8 cellular contexts compared by ENCODE assay signal in genomic region chr6:3229566-3230274, GRCh38. TPM values are rescaled to one million over a fixed set of nuclear protein-coding genes. Genes with fewer than 3 reads are reported as not detected.
DNase-seq lines count a peak whose midpoint lies in the region; ATAC-seq and TF ChIP-seq lines count a peak whose summit lies in the region.

No MANE protein-coding gene starts in this region.

- H3K9me3 Mint-ChIP-seq in CD4-positive, CD25-positive, alpha-beta regulatory T cell = peaks cover 0 to 4% (median 0%) of the 10 kb centered on the region in 7 donors
- H3K9me3 Mint-ChIP-seq in IgD-negative memory B cell = no peaks in the 10 kb centered on the region

- H3K4me1 Mint-ChIP-seq in CD4-positive, CD25-positive, alpha-beta regulatory T cell = peaks cover 10 to 58% (median 31%) of the 10 kb centered on the region in 4 donors
- peaks cover 21 to 31% (median 22%) of the 10 kb centered on the region in 3 donors for H3K4me1 Mint-ChIP-seq in IgD-negative memory B cell

- H3K4me3 Mint-ChIP-seq in CD4-positive, CD25-positive, alpha-beta regulatory T cell = peak overlapping the region; percentile 52 to 80 (median 71)
- H3K4me3 Mint-ChIP-seq in IgD-negative memory B cell = peak overlapping the region; percentile 70 to 90 (median 82)

- H3K27me3 Mint-ChIP-seq in CD4-positive, CD25-positive, alpha-beta regulatory T cell = peaks cover 84% of the 10 kb centered on the region
- peaks cover 65% of the 10 kb centered on the region for H3K27me3 Mint-ChIP-seq in IgD-negative memory B cell

- ATAC-seq in CD4-positive, CD25-positive, alpha-beta regulatory T cell (ENCODE audit: low read depth in 2 of 2) = peak; percentile 50 to 56
- no peak for ATAC-seq in HG03342 (IDR thresholded peaks at IDR 0.05; ENCODE audit: unreplicated experiment)
- no peak for ATAC-seq in HG03196 (IDR thresholded peaks at IDR 0.05; ENCODE audit: unreplicated experiment)

- H3K27me3 ChIP-seq in CD4-positive, CD25-positive, alpha-beta regulatory T cell (ENCODE audit: control insufficient read depth, insufficient read depth, low read length) = peaks cover 41% of the 10 kb centered on the region
- H3K27me3 ChIP-seq in WERI-Rb-1 (ENCODE audit: insufficient read depth, low read depth, severe bottlenecking) (peaks cover 16% of the 10 kb centered on the region), iPS-20b (ENCODE audit: insufficient read depth, low read length) (peaks cover 38% of the 10 kb centered on the region), thymus (ENCODE audit: control insufficient read depth, insufficient read depth) (peaks cover 79% of the 10 kb centered on the region)

- DNase-seq in CD4-positive, CD25-positive, alpha-beta regulatory T cell = peak in 1 of 3 donors; percentile 39
- DNase-seq in WERI-Rb-1 = peak; percentile 74
- DNase-seq in activated gamma-delta T cell (lab: John Stamatoyannopoulos, UW) = no peak

- H3K4me3 ChIP-seq in CD4-positive, CD25-positive, alpha-beta regulatory T cell (ENCODE audit: low read depth, low read length) = peak overlapping the region; percentile 31
- H3K4me3 ChIP-seq in WERI-Rb-1 (ENCODE audit: low read depth, low read length) (peak overlapping the region; percentile 74), iPS-20b (ENCODE audit: low read length) (peak overlapping the region; percentile 94), thymus (ENCODE audit: low read length) (peak overlapping the region; percentile 33)

- no peaks in the 10 kb centered on the region for H3K9me3 ChIP-seq in CD4-positive, CD25-positive, alpha-beta regulatory T cell (ENCODE audit: control insufficient read depth in 2 of 2, low read length in 2 of 2)
- H3K9me3 ChIP-seq in WERI-Rb-1 (ENCODE audit: severe bottlenecking) (no peaks in the 10 kb centered on the region), iPS-20b (ENCODE audit: insufficient read depth, low read depth, low read length) (no peaks in the 10 kb centered on the region), thymus (ENCODE audit: control insufficient read depth) (no peaks in the 10 kb centered on the region)

- H3K27ac ChIP-seq in CD4-positive, CD25-positive, alpha-beta regulatory T cell (ENCODE audit: insufficient read depth, low read length, poor library complexity, severe bottlenecking) = no peak overlapping the region
- H3K27ac ChIP-seq in WERI-Rb-1 (peak overlapping the region; percentile 65), iPS-20b (ENCODE audit: low read length) (no peak overlapping the region), thymus (ENCODE audit: low read depth) (no peak overlapping the region)

- H3K36me3 Mint-ChIP-seq in CD4-positive, CD25-positive, alpha-beta regulatory T cell = no peaks in the 10 kb centered on the region
- H3K36me3 Mint-ChIP-seq in IgD-negative memory B cell = no peaks in the 10 kb centered on the region

- H3K36me3 ChIP-seq in CD4-positive, CD25-positive, alpha-beta regulatory T cell (ENCODE audit: control insufficient read depth, insufficient read depth, low read length) = no peaks in the 10 kb centered on the region
- peaks cover 7% of the 10 kb centered on the region for H3K36me3 ChIP-seq in WERI-Rb-1
- H3K36me3 ChIP-seq in iPS-20b (ENCODE audit: insufficient read depth, low read depth, low read length) = peaks cover 8% of the 10 kb centered on the region
- no peaks in the 10 kb centered on the region for H3K36me3 ChIP-seq in thymus (ENCODE audit: control insufficient read depth, insufficient read depth)

- peaks cover 54% of the 10 kb centered on the region for H3K4me1 ChIP-seq in CD4-positive, CD25-positive, alpha-beta regulatory T cell (ENCODE audit: control insufficient read depth, insufficient read depth, low read length, poor library complexity, severe bottlenecking)
- H3K4me1 ChIP-seq in iPS-20b (ENCODE audit: insufficient read depth, low read length) (peaks cover 11% of the 10 kb centered on the region), thymus (ENCODE audit: control insufficient read depth, insufficient read depth, low read length) (peaks cover 6% of the 10 kb centered on the region)

- peak; percentile 49; the same call in 1 of the 2 replicates for TF ChIP-seq CTCF in WERI-Rb-1 (IDR thresholded peaks at IDR 0.05; ENCODE audit: low read depth, low read length)

- H3K9ac ChIP-seq in iPS-20b (ENCODE audit: low read depth, low read length) = peak overlapping the region; percentile 74; the same call in 1 of the 2 replicates

- peak overlapping the region in 1 of 3 donors; percentile 66 for H3K27ac Mint-ChIP-seq in CD4-positive, CD25-positive, alpha-beta regulatory T cell
- peak overlapping the region in 1 of 3 donors; percentile 25 for H3K27ac Mint-ChIP-seq in IgD-negative memory B cell

- WGBS in thymus = 2% methylated on average over 31 of the region's 31 CpGs

RNA-seq across cellular contexts. Expression of gene TUBB2B, which starts 2.3 kb away (rescaled TPM):
- 0.91 TPM for total RNA-seq in CD4-positive, CD25-positive, alpha-beta regulatory T cell
- polyA plus RNA-seq in CD4-positive, CD25-positive, alpha-beta regulatory T cell = under 1 TPM in 3 of 4 donors, not detected in 1; 0.09 to 0.10 (median 0.10) TPM
- polyA plus RNA-seq in IgD-negative memory B cell (0.55 TPM), thymus (4.3 TPM)

RNA-seq across cellular contexts. Expression of gene PSMG4, which starts 29.0 kb away (rescaled TPM):
- total RNA-seq in CD4-positive, CD25-positive, alpha-beta regulatory T cell = 18.0 TPM
- polyA plus RNA-seq in CD4-positive, CD25-positive, alpha-beta regulatory T cell = 10 to 100 TPM; 45.2 to 56.8 (median 52.7) TPM
- 43.5 TPM for polyA plus RNA-seq in IgD-negative memory B cell
- polyA plus RNA-seq in thymus = 24.9 TPM

Comparison
In these comparisons a context has a peak if more than half of its experiments do, and no peak if none do; other contexts are left out.
1. ATAC-seq: peak in CD4-positive, CD25-positive, alpha-beta regulatory T cell (2 of 2); none in HG03342 (single experiment) and HG03196 (single experiment).
2. H3K4me3 ChIP-seq: peak in every context shown above with its lines; median percentile 94 in iPS-20b; 74 in WERI-Rb-1; 33 in thymus; 31 in CD4-positive, CD25-positive, alpha-beta regulatory T cell.